Comparison of ENCODE assay signal across 16 cellular contexts in genomic region chr4:101782546-101782945, GRCh38.
"Had no signal": no experiment of that assay in that cellular context is flagged by ENCODE, and none has a peak within 500 bp of the region (broad histone marks: within the 10 kb centered on the region; RNA-seq: fewer than 3 reads in every experiment).

No MANE protein-coding gene starts in this region.

- DNase-seq: activated CD4-positive, alpha-beta T cell treated with anti-CD3 and anti-CD28 coated beads for 1 hour; activated CD4-positive, alpha-beta T cell treated with anti-CD3 and anti-CD28 coated beads, Interleukin-2, amount 50 U/mL, for 48 hours; activated naive CD8-positive, alpha-beta T cell treated with anti-CD3 and anti-CD28 coated beads, Interleukin-2, amount 10 ng/mL, durations not matched to agents 7 days and 5 days; activated T-cell treated with anti-CD3 and anti-CD28 coated beads, Interleukin-2, amount 50 U/mL, for 72 hours; effector CD4-positive, alpha-beta T cell; gastrocnemius medialis; midbrain; naive B cell; retina; stimulated activated CD4-positive, alpha-beta T cell treated with anti-CD3 and anti-CD28 coated beads, Interleukin-4, amount 100 ng/mL, for 4 hours; stomach had no signal

- H3K9me3 ChIP-seq: ascending aorta, gastrocnemius medialis, stomach, thoracic aorta had no signal

- H3K79me2 ChIP-seq: parathyroid adenoma had no signal

- H3K4me1 ChIP-seq: ascending aorta, gastrocnemius medialis, parathyroid adenoma, stomach had no signal

- H2AFZ ChIP-seq: parathyroid adenoma had no signal

- ATAC-seq: activated T-cell treated with anti-CD3 and anti-CD28 coated beads, Interleukin-2, amount 50 U/mL, for 72 hours; gastrocnemius medialis had no signal

- H3K36me3 ChIP-seq: ascending aorta, cardiac muscle cell, gastrocnemius medialis, stomach, thoracic aorta had no signal

- H3K27ac ChIP-seq: ascending aorta, cardiac muscle cell, coronary artery, gastrocnemius medialis, parathyroid adenoma, stomach, thoracic aorta had no signal

- H3K4me3 ChIP-seq: ascending aorta, cardiac muscle cell, coronary artery, gastrocnemius medialis, stomach, thoracic aorta had no signal

- H3K27me3 ChIP-seq: ascending aorta, cardiac muscle cell, gastrocnemius medialis, stomach had no signal

- H3K9ac ChIP-seq: parathyroid adenoma had no signal
